ENCODE assay signal across 11 cellular contexts in genomic region chr14:20428010-20428365, GRCh38. TPM values are rescaled to one million over a fixed set of nuclear protein-coding genes. Genes with fewer than 3 reads are reported as not detected.
DNase-seq lines count a peak whose midpoint lies in the region; ATAC-seq, FAIRE-seq and TF ChIP-seq lines count a peak whose summit lies in the region.
"Had no signal": no experiment of that assay in that cellular context is flagged by ENCODE, and none has a peak within 500 bp of the region (broad histone marks: within the 10 kb centered on the region; RNA-seq: fewer than 3 reads in every experiment).

No MANE protein-coding gene starts in this region.

- ATAC-seq in GM19328 (IDR thresholded peaks at IDR 0.05; ENCODE audit: unreplicated experiment) (peak; percentile 20), HG03135 (IDR thresholded peaks at IDR 0.05; ENCODE audit: unreplicated experiment) (peak; percentile 24), K562 (peak; percentile 23)

- no peak for TF ChIP-seq EP300 in K562 (IDR thresholded peaks at IDR 0.05; ENCODE audit: low read length)

- H4K20me1 ChIP-seq in BLaER1 (no peaks in the 10 kb centered on the region), K562 (replicated peaks; ENCODE audit: control insufficient read depth, insufficient read depth, low read length) (no peaks in the 10 kb centered on the region)

- H3K4me2 ChIP-seq in BLaER1 (peak overlapping the region; percentile 85), K562 (ENCODE audit: insufficient read depth, low read length) (peak overlapping the region; percentile 82)

- DNase-seq in K562 (ENCODE audit: extremely low read depth in 1 of 4, low spot score in 3 of 4) = no peak
- DNase-seq in middle frontal gyrus (ENCODE audit: extremely low spot score, low spot score) = no peak
- no peak for DNase-seq in NCI-H1436 treated with DMSO at 0.1 percent for 48 hours (lab: John Stamatoyannopoulos, UW)
- DNase-seq in SW 1271 (lab: John Stamatoyannopoulos, UW) = no peak
- DNase-seq in NK-92 treated with Interleukin-12 subunit alpha and Interleukin-12 subunit beta, amount 100 ng/mL, for 24 hours (lab: John Stamatoyannopoulos, UW) = no peak
- DNase-seq: activated CD4-positive, alpha-beta T cell treated with anti-CD3 and anti-CD28 coated beads for 48 hours; COR-L47 had no signal

- H3K27ac ChIP-seq in BLaER1 (peak overlapping the region; percentile 97), K562 (ENCODE audit: extremely low read depth, low read depth, low read length) (peak overlapping the region; percentile 82)

- TF ChIP-seq RAD21 in K562 (CRISPR knock-in tag; conservative IDR thresholded peaks at IDR 0.05 in 1 of 2, IDR thresholded peaks at IDR 0.05 in 1 of 2) = no peak

- no TSS peak for BruUV-seq in K562 (replicated peaks; lab: Mats Ljungman, UMichigan)

- POLR2A ChIA-PET in K562 (lab: Yijun Ruan, JAX) = no interaction called here

- H3K9me1 ChIP-seq in K562 (ENCODE audit: control insufficient read depth, insufficient read depth, low read length) = no peaks in the 10 kb centered on the region

- H3K27me3 ChIP-seq in BLaER1 (no peaks in the 10 kb centered on the region), K562 (ENCODE audit: control insufficient read depth in 2 of 2, insufficient read depth in 2 of 2, low read length in 2 of 2) (no peaks in the 10 kb centered on the region)

- CTCF ChIA-PET in K562 (lab: Yijun Ruan, JAX; ENCODE audit: low intra/inter-chr PET ratio) = no interaction called here

- H3K79me2 ChIP-seq in K562 (ENCODE audit: control insufficient read depth, insufficient read depth, low read length) = no peaks in the 10 kb centered on the region; the same call in 2 of the 3 replicates

- no peak for TF ChIP-seq POLR2A in K562 (conservative IDR thresholded peaks at IDR 0.05)

- H2AFZ ChIP-seq in K562 (ENCODE audit: low read depth, low read length) = peak overlapping the region; percentile 89

- H3K4me1 ChIP-seq in BLaER1 = peaks cover 90% of the 10 kb centered on the region
- H3K4me1 ChIP-seq in K562 (replicated peaks in 1 of 2; ENCODE audit: control insufficient read depth in 2 of 2, insufficient read depth in 2 of 2, low read length in 2 of 2) = peaks cover 22 to 26% of the 10 kb centered on the region in 2 experiments; a peak in 4 of 5 replicates

- no peak for FAIRE-seq in K562 (lab: Jason Lieb, UNC)

- TF ChIP-seq CTCF in K562 (IDR thresholded peaks at IDR 0.05 in 2 of 3, conservative IDR thresholded peaks at IDR 0.05 in 1 of 3; ENCODE audit: insufficient read depth in 2 of 3, low read depth in 1 of 3, low read length in 3 of 3) = no peak

- WGBS in K562 (ENCODE audit: insufficient coverage, low coverage, missing lambda C conversion rate) = 24% methylated on average over 5 of the region's 5 CpGs

- H3K36me3 ChIP-seq in BLaER1 = peaks cover 35% of the 10 kb centered on the region
- no peaks in the 10 kb centered on the region for H3K36me3 ChIP-seq in K562 (ENCODE audit: control insufficient read depth, insufficient read depth, low read length)

- H3K4me3 ChIP-seq in BLaER1 (peak overlapping the region; percentile 51), K562 (peak overlapping the region; percentile 33)

- H3K9ac ChIP-seq in BLaER1 (peak overlapping the region; percentile 92), K562 (ENCODE audit: insufficient read depth in 1 of 2, low read depth in 2 of 2, low read length in 2 of 2) (peak overlapping the region; percentile 63 to 75; a peak in 3 of 4 replicates)

- H3K9me3 ChIP-seq in BLaER1 = no peaks in the 10 kb centered on the region
- H3K9me3 ChIP-seq in K562 (replicated peaks; ENCODE audit: control insufficient read depth, insufficient read depth, low read depth, low read length) = no peaks in the 10 kb centered on the region

- in situ Hi-C loops in K562 (cut with MboI) = no loop called here

- intact Hi-C loops in K562 (cut with micrococcal nuclease) = no loop called here

RNA-seq across cellular contexts. Expression of gene KLHL33, which starts 8.0 kb away (rescaled TPM):
- 0.12 TPM in 1 of 2 replicates, not detected in the other for total RNA-seq in K562 (2011; cell fraction: chromatin; rRNA removed; ENCODE audit: low replicate concordance)
- total RNA-seq in K562 (2011; cell fraction: nucleolus; rRNA removed) = not detected in 2 replicates
- total RNA-seq in K562 (2011; cell fraction: nucleoplasm; rRNA removed) = 0.07 TPM in 1 of 2 replicates, not detected in the other
- total RNA-seq in K562 (2014; rRNA removed) (not detected in 2 replicates), K562 (2014; rRNA removed; fragmentation: Illumina TruSeq; extraction: Trizol) (not detected in 2 replicates), K562 (2015; rRNA removed; fragmentation: Illumina TruSeq; extraction: Trizol) (0.04 TPM in 2 replicates), K562 (2021) (0.02 TPM in 1 of 2 replicates, not detected in the other)
- polyA plus RNA-seq in K562 (2011; rRNA removed) (not detected in 2 replicates), K562 (2014; fragmentation: Illumina TruSeq; extraction: Trizol) (not detected in 2 replicates), K562 (2014; fragmentation: Nextera tagmentation; extraction: Ambion mirVana) (under 1 TPM; 0.13 to 0.27 TPM), K562 (2014; rRNA removed) (0.15 TPM in 1 of 2 replicates, not detected in the other)
- not detected in 2 replicates for polyA plus RNA-seq in K562 (2011; cell fraction: cytosol; rRNA removed)
- polyA plus RNA-seq in K562 (2011; cell fraction: nucleus; rRNA removed) = 0.03 and 0.06 TPM in 2 replicates
- 0.12 TPM in 2 replicates for polyA plus RNA-seq in K562 (2012)
- 0.06 TPM in 1 of 2 replicates, not detected in the other for polyA minus RNA-seq in K562 (2011; rRNA and poly(A)+ RNA removed)
- not detected in 2 replicates for polyA minus RNA-seq in K562 (2011; cell fraction: cytosol; rRNA and poly(A)+ RNA removed)
- polyA minus RNA-seq in K562 (2011; cell fraction: nucleus; rRNA and poly(A)+ RNA removed) = under 0.01 and 0.11 TPM in 2 replicates
- total RNA-seq: LHCN-M2 had no signal

RNA-seq across cellular contexts. Expression of gene TEP1, which starts 14.7 kb away (rescaled TPM):
- total RNA-seq in K562 (2011; cell fraction: chromatin; rRNA removed; ENCODE audit: low replicate concordance) = 71.3 and 83.9 TPM in 2 replicates
- 27.0 and 37.0 TPM in 2 replicates for total RNA-seq in K562 (2011; cell fraction: nucleolus; rRNA removed)
- 32.2 and 34.5 TPM in 2 replicates for total RNA-seq in K562 (2011; cell fraction: nucleoplasm; rRNA removed)
- total RNA-seq in K562 (2014; rRNA removed) (4.4 and 4.5 TPM in 2 replicates), K562 (2014; rRNA removed; fragmentation: Illumina TruSeq; extraction: Trizol) (7.3 and 8.0 TPM in 2 replicates), K562 (2015; rRNA removed; fragmentation: Illumina TruSeq; extraction: Trizol) (5.6 and 6.6 TPM in 2 replicates), K562 (2021) (6.9 and 8.4 TPM in 2 replicates)
- polyA plus RNA-seq in K562 (2011; rRNA removed) (7.1 and 11.8 TPM in 2 replicates), K562 (2014; fragmentation: Illumina TruSeq; extraction: Trizol) (9.7 and 12.2 TPM in 2 replicates), K562 (2014; fragmentation: Nextera tagmentation; extraction: Ambion mirVana) (1 to 10 TPM; 1.0 to 1.3 TPM), K562 (2014; rRNA removed) (6.0 and 7.4 TPM in 2 replicates)
- 4.0 and 4.2 TPM in 2 replicates for polyA plus RNA-seq in K562 (2011; cell fraction: cytosol; rRNA removed)
- 37.1 and 39.2 TPM in 2 replicates for polyA plus RNA-seq in K562 (2011; cell fraction: nucleus; rRNA removed)
- polyA plus RNA-seq in K562 (2012) = 6.9 and 14.5 TPM in 2 replicates
- polyA minus RNA-seq in K562 (2011; rRNA and poly(A)+ RNA removed) = 15.4 and 15.7 TPM in 2 replicates
- polyA minus RNA-seq in K562 (2011; cell fraction: cytosol; rRNA and poly(A)+ RNA removed) = 4.8 and 5.3 TPM in 2 replicates
- polyA minus RNA-seq in K562 (2011; cell fraction: nucleus; rRNA and poly(A)+ RNA removed) = 13.5 and 23.5 TPM in 2 replicates

RNA-seq across cellular contexts. Expression of gene OSGEP, which starts 26.6 kb away (rescaled TPM):
- total RNA-seq in K562 (2011; cell fraction: chromatin; rRNA removed; ENCODE audit: low replicate concordance) = 124 and 166 TPM in 2 replicates
- 148 and 154 TPM in 2 replicates for total RNA-seq in K562 (2011; cell fraction: nucleolus; rRNA removed)
- 122 and 133 TPM in 2 replicates for total RNA-seq in K562 (2011; cell fraction: nucleoplasm; rRNA removed)
- total RNA-seq in K562 (2014; rRNA removed) (47.8 and 48.9 TPM in 2 replicates), K562 (2014; rRNA removed; fragmentation: Illumina TruSeq; extraction: Trizol) (35.6 and 36.9 TPM in 2 replicates), K562 (2015; rRNA removed; fragmentation: Illumina TruSeq; extraction: Trizol) (42.3 and 44.1 TPM in 2 replicates), K562 (2021) (31.4 and 39.1 TPM in 2 replicates)
- polyA plus RNA-seq in K562 (2011; rRNA removed) (49.3 and 65.2 TPM in 2 replicates), K562 (2014; fragmentation: Illumina TruSeq; extraction: Trizol) (31.4 and 36.4 TPM in 2 replicates), K562 (2014; fragmentation: Nextera tagmentation; extraction: Ambion mirVana) (10 to 100 TPM; 32.1 to 59.2 TPM), K562 (2014; rRNA removed) (51.1 and 61.1 TPM in 2 replicates)
- polyA plus RNA-seq in K562 (2011; cell fraction: cytosol; rRNA removed) = 108 and 117 TPM in 2 replicates
- polyA plus RNA-seq in K562 (2011; cell fraction: nucleus; rRNA removed) = 143 and 149 TPM in 2 replicates
- 37.0 and 40.1 TPM in 2 replicates for polyA plus RNA-seq in K562 (2012)
- 73.0 and 76.7 TPM in 2 replicates for polyA minus RNA-seq in K562 (2011; rRNA and poly(A)+ RNA removed)
- polyA minus RNA-seq in K562 (2011; cell fraction: cytosol; rRNA and poly(A)+ RNA removed) = 25.3 and 34.6 TPM in 2 replicates
- 63.1 and 78.1 TPM in 2 replicates for polyA minus RNA-seq in K562 (2011; cell fraction: nucleus; rRNA and poly(A)+ RNA removed)

RNA-seq across cellular contexts. Expression of gene APEX1, which starts 27.0 kb away (rescaled TPM):
- total RNA-seq in K562 (2011; cell fraction: chromatin; rRNA removed; ENCODE audit: low replicate concordance) = 34.9 and 40.9 TPM in 2 replicates
- total RNA-seq in K562 (2011; cell fraction: nucleolus; rRNA removed) = 31.0 and 33.6 TPM in 2 replicates
- total RNA-seq in K562 (2011; cell fraction: nucleoplasm; rRNA removed) = 40.3 and 47.9 TPM in 2 replicates
- 157 and 188 TPM in 2 replicates for total RNA-seq in K562 (2014; rRNA removed)
- total RNA-seq in K562 (2014; rRNA removed; fragmentation: Illumina TruSeq; extraction: Trizol) = 49.5 and 50.2 TPM in 2 replicates
- 54.8 and 63.8 TPM in 2 replicates for total RNA-seq in K562 (2015; rRNA removed; fragmentation: Illumina TruSeq; extraction: Trizol)
- total RNA-seq in K562 (2021) = 142 and 143 TPM in 2 replicates
- polyA plus RNA-seq in K562 (2011; rRNA removed) = 224 and 225 TPM in 2 replicates
- polyA plus RNA-seq in K562 (2011; cell fraction: cytosol; rRNA removed) = 321 and 341 TPM in 2 replicates
- polyA plus RNA-seq in K562 (2011; cell fraction: nucleus; rRNA removed) = 175 and 219 TPM in 2 replicates
- 161 and 174 TPM in 2 replicates for polyA plus RNA-seq in K562 (2012)
- polyA plus RNA-seq in K562 (2014; fragmentation: Illumina TruSeq; extraction: Trizol) = 212 and 274 TPM in 2 replicates
- polyA plus RNA-seq in K562 (2014; fragmentation: Nextera tagmentation; extraction: Ambion mirVana) = 100 to 1,000 TPM; 158 to 234 TPM
- polyA plus RNA-seq in K562 (2014; rRNA removed) = 218 and 222 TPM in 2 replicates
- polyA minus RNA-seq in K562 (2011; rRNA and poly(A)+ RNA removed) = 141 and 166 TPM in 2 replicates
- 59.7 and 65.9 TPM in 2 replicates for polyA minus RNA-seq in K562 (2011; cell fraction: cytosol; rRNA and poly(A)+ RNA removed)
- polyA minus RNA-seq in K562 (2011; cell fraction: nucleus; rRNA and poly(A)+ RNA removed) = 14.0 and 29.0 TPM in 2 replicates

RNA-seq across cellular contexts. Expression of gene PIP4P1, which starts 33.2 kb away (rescaled TPM):
- 39.4 and 59.8 TPM in 2 replicates for total RNA-seq in K562 (2011; cell fraction: chromatin; rRNA removed; ENCODE audit: low replicate concordance)
- 44.1 and 49.7 TPM in 2 replicates for total RNA-seq in K562 (2011; cell fraction: nucleolus; rRNA removed)
- total RNA-seq in K562 (2011; cell fraction: nucleoplasm; rRNA removed) = 51.0 and 52.4 TPM in 2 replicates
- total RNA-seq in K562 (2014; rRNA removed) (10.3 and 10.9 TPM in 2 replicates), K562 (2014; rRNA removed; fragmentation: Illumina TruSeq; extraction: Trizol) (8.6 and 10.2 TPM in 2 replicates), K562 (2015; rRNA removed; fragmentation: Illumina TruSeq; extraction: Trizol) (10.7 and 11.7 TPM in 2 replicates), K562 (2021) (15.1 and 20.9 TPM in 2 replicates)
- polyA plus RNA-seq in K562 (2011; rRNA removed) (17.7 and 30.2 TPM in 2 replicates), K562 (2014; fragmentation: Illumina TruSeq; extraction: Trizol) (14.9 and 16.6 TPM in 2 replicates), K562 (2014; fragmentation: Nextera tagmentation; extraction: Ambion mirVana) (1 to 10 TPM; 5.3 to 7.4 TPM), K562 (2014; rRNA removed) (16.0 and 18.9 TPM in 2 replicates)
- 20.6 and 21.5 TPM in 2 replicates for polyA plus RNA-seq in K562 (2011; cell fraction: cytosol; rRNA removed)
- polyA plus RNA-seq in K562 (2011; cell fraction: nucleus; rRNA removed) = 95.5 and 114 TPM in 2 replicates
- 14.4 and 21.9 TPM in 2 replicates for polyA plus RNA-seq in K562 (2012)
- polyA minus RNA-seq in K562 (2011; rRNA and poly(A)+ RNA removed) = 9.1 and 12.0 TPM in 2 replicates
- polyA minus RNA-seq in K562 (2011; cell fraction: cytosol; rRNA and poly(A)+ RNA removed) = 4.4 and 6.0 TPM in 2 replicates
- polyA minus RNA-seq in K562 (2011; cell fraction: nucleus; rRNA and poly(A)+ RNA removed) = 15.5 and 27.3 TPM in 2 replicates
